Comparison of ENCODE assay signal across 17 cellular contexts in the genomic region with DNA sequence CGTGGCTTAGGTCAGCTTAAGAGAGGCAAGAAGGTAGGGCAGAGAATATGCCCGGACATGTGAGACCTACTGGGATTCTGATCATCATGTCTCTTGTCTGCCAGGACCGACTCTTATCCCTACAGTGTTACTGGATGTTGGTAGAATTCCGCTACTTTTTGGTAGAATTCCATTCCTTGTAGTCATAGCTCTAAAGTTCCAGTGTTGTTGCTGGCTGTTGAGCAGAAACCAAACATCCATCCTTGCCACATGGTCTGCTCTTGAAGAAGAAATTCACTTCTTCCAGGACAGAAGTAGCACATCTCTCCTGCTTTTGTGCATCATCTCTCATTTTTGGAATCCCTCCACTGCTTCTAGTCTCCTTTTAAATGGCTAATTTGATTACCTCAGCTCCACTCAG.
DNase-seq lines count a peak whose midpoint lies in the region; ATAC-seq and TF ChIP-seq lines count a peak whose summit lies in the region.
"Had no signal": no experiment of that assay in that cellular context is flagged by ENCODE, and none has a peak within 500 bp of the region (broad histone marks: within the 10 kb centered on the region; RNA-seq: fewer than 3 reads in every experiment).

No MANE protein-coding gene starts in this region.

- no peak for TF ChIP-seq POLR2A in esophagus squamous epithelium (IDR thresholded peaks at IDR 0.05)

- DNase-seq in ELF-1 (ENCODE audit: low read depth, low spot score), result peak; percentile 3
- peak; percentile 0 for DNase-seq in NAMALWA (ENCODE audit: low spot score)
- DNase-seq in brain microvascular endothelial cell, result peak; percentile 22
- DNase-seq in neuronal stem cell (ENCODE audit: low spot score), result no peak
- no peak for DNase-seq in esophagus squamous epithelium (lab: John Stamatoyannopoulos, UW)
- DNase-seq in SHP77 treated with DMSO at 0.1 percent for 48 hours (lab: John Stamatoyannopoulos, UW), result no peak
- DNase-seq: CD8-positive, alpha-beta T cell; MG63; NCI-H1105; NCI-H1694 treated with DMSO at 0.1 percent for 48 hours; NCI-H748 treated with DMSO at 0.1 percent for 48 hours; Peyer's patch; SHP77 had no signal

- H2AK5ac ChIP-seq in neuronal stem cell (ENCODE audit: low read depth, low read length), result no peak overlapping the region

- no peaks in the 10 kb centered on the region for H3K36me3 ChIP-seq in brain microvascular endothelial cell (replicated peaks)
- H3K36me3 ChIP-seq in neuronal stem cell (replicated peaks in 1 of 2; ENCODE audit: control insufficient read depth in 2 of 2, insufficient read depth in 2 of 2, low read length in 2 of 2), result no peaks in the 10 kb centered on the region
- no peaks in the 10 kb centered on the region for H3K36me3 ChIP-seq in esophagus squamous epithelium
- H3K36me3 ChIP-seq: MG63, Peyer's patch had no signal

- H3K9ac ChIP-seq in neuronal stem cell (ENCODE audit: low read depth, low read length, poor library complexity), result no peak overlapping the region
- H3K9ac ChIP-seq: KMS-11 had no signal

- no peak overlapping the region for H3K14ac ChIP-seq in neuronal stem cell (ENCODE audit: low read length)

- H2AFZ ChIP-seq in neuronal stem cell (ENCODE audit: low read length), result peak overlapping the region; percentile 7

- H3K27ac ChIP-seq in brain microvascular endothelial cell (no peak overlapping the region), neuronal stem cell (replicated peaks; ENCODE audit: low read length) (no peak overlapping the region), esophagus squamous epithelium (no peak overlapping the region)
- H3K27ac ChIP-seq: KMS-11, Peyer's patch had no signal

- H3K4me2 ChIP-seq in neuronal stem cell (ENCODE audit: insufficient read depth, low read length, poor library complexity, severe bottlenecking), result no peak overlapping the region
- H3K4me2 ChIP-seq: KMS-11 had no signal

- no peaks in the 10 kb centered on the region for H3K4me1 ChIP-seq in neuronal stem cell (ENCODE audit: control insufficient read depth in 2 of 2, insufficient read depth in 1 of 2, low read depth in 1 of 2, low read length in 2 of 2)
- no peaks in the 10 kb centered on the region for H3K4me1 ChIP-seq in esophagus squamous epithelium
- H3K4me1 ChIP-seq: Peyer's patch had no signal

- intact Hi-C loops in esophagus squamous epithelium (cut with DNase I), result no loop called here

- no peak overlapping the region for H2BK15ac ChIP-seq in neuronal stem cell (ENCODE audit: low read length)

- no peak overlapping the region for H3K4ac ChIP-seq in neuronal stem cell (ENCODE audit: low read length)

- WGBS in neuronal stem cell (ENCODE audit: extremely low coverage in 2 of 2, insufficient read length in 2 of 2, insufficient replicate concordance in 1 of 2), 2 donors, result no CpG with 5 or more reads among the region's 4 CpGs
- WGBS in esophagus squamous epithelium, 2 donors, result 75 to 97% methylated on average over 4 of the region's 4 CpGs

- in situ Hi-C loops in brain microvascular endothelial cell (cut with HindIII; ENCODE audit: low pct_ligation_motif_present, low sequenced_read_pairs), result no loop called here

- H2BK5ac ChIP-seq in neuronal stem cell (ENCODE audit: low read length), result no peak overlapping the region

- H3K27me3 ChIP-seq in brain microvascular endothelial cell (replicated peaks), result no peaks in the 10 kb centered on the region
- H3K27me3 ChIP-seq in neuronal stem cell (ENCODE audit: control insufficient read depth in 3 of 3, insufficient read depth in 3 of 3, low read depth in 1 of 3, low read length in 3 of 3), result no peaks in the 10 kb centered on the region
- no peaks in the 10 kb centered on the region for H3K27me3 ChIP-seq in esophagus squamous epithelium
- H3K27me3 ChIP-seq: MG63, Peyer's patch had no signal

- H3K4me3 ChIP-seq in brain microvascular endothelial cell (ENCODE audit: low read depth, low read length), result no peak overlapping the region
- no peak overlapping the region for H3K4me3 ChIP-seq in neuronal stem cell (ENCODE audit: low read length in 2 of 2)
- no peak overlapping the region for H3K4me3 ChIP-seq in esophagus squamous epithelium
- H3K4me3 ChIP-seq: MG63, Peyer's patch had no signal

- no peak overlapping the region for H4K8ac ChIP-seq in neuronal stem cell (ENCODE audit: low read depth, low read length)

- no peak for TF ChIP-seq CTCF in brain microvascular endothelial cell (IDR thresholded peaks at IDR 0.05; ENCODE audit: low read depth, low read length, missing control alignments)
- TF ChIP-seq CTCF in esophagus squamous epithelium (IDR thresholded peaks at IDR 0.05), result no peak

- H3K18ac ChIP-seq in neuronal stem cell (ENCODE audit: low read length), result no peak overlapping the region

- no peak for ATAC-seq in activated CD4-positive, CD25-positive, alpha-beta regulatory T cell treated with anti-CD3 and anti-CD28 coated beads, Interleukin-2, amount 50 U/mL, for 24 hours
- ATAC-seq: CD8-positive, alpha-beta T cell; HCT116; HepG2 had no signal

- no peaks in the 10 kb centered on the region for H3K9me3 ChIP-seq in neuronal stem cell (replicated peaks in 1 of 2; ENCODE audit: control insufficient read depth in 2 of 2, insufficient read depth in 1 of 2, low read depth in 1 of 2, low read length in 2 of 2)
- H3K9me3 ChIP-seq in esophagus squamous epithelium, result no peaks in the 10 kb centered on the region
- H3K9me3 ChIP-seq: MG63, Peyer's patch had no signal

- no peaks in the 10 kb centered on the region for H3K79me1 ChIP-seq in neuronal stem cell (ENCODE audit: low read depth, low read length)

- H3K23ac ChIP-seq in neuronal stem cell (ENCODE audit: low read depth, low read length, poor library complexity), result no peak overlapping the region

- H2BK12ac ChIP-seq in neuronal stem cell (ENCODE audit: low read length), result no peak overlapping the region

- no peak overlapping the region for H4K91ac ChIP-seq in neuronal stem cell (ENCODE audit: low read depth, low read length, poor library complexity)

- H2BK120ac ChIP-seq in neuronal stem cell (ENCODE audit: low read depth, low read length), result no peak overlapping the region

Comparison
In these comparisons a context has a peak if more than half of its experiments do, and no peak if none do; other contexts are left out.
1. DNase-seq: peak in ELF-1 (single experiment), NAMALWA (single experiment) and brain microvascular endothelial cell (single experiment); none in neuronal stem cell (single experiment), esophagus squamous epithelium (single experiment) and SHP77 treated with DMSO at 0.1 percent for 48 hours (single experiment).